ENCODE assay signal across 3 cellular contexts in genomic region chr4:98867648-98868047, GRCh38.
TF ChIP-seq lines count a peak whose summit lies in the region.

No MANE protein-coding gene starts in this region.

TF ChIP-seq in HepG2, 621 proteins besides CTCF, POLR2A, EP300 and RAD21 (continued from another document):
- TF ChIP-seq DRAP1 (CRISPR knock-in tag; IDR thresholded peaks at IDR 0.05): no peak
TF ChIP-seq in HepG2: peak in this region for 1.

TF ChIP-seq in WTC11, 78 proteins besides CTCF, POLR2A, EP300 and RAD21 (continued from another document):
- TF ChIP-seq ZNF263 (CRISPR knock-in tag; IDR thresholded peaks at IDR 0.05; ENCODE audit: low read depth) (no peak), TCF7 (CRISPR knock-in tag; IDR thresholded peaks at IDR 0.05; ENCODE audit: low read depth) (no peak), E2F4 (CRISPR knock-in tag; IDR thresholded peaks at IDR 0.05; ENCODE audit: borderline replicate concordance, low read depth) (no peak)

TF ChIP-seq in K562, 482 proteins besides CTCF, POLR2A, EP300 and RAD21:
- TF ChIP-seq ZNF318 (IDR thresholded peaks at IDR 0.05; ENCODE audit: borderline replicate concordance in 1 of 2, low read depth in 1 of 2) (no peak), ZNF121 (CRISPR knock-in tag; conservative IDR thresholded peaks at IDR 0.05) (peak; percentile 82)
TF ChIP-seq in K562: peak in this region for 1.
